19 cellular contexts compared by ENCODE assay signal in the genomic region with DNA sequence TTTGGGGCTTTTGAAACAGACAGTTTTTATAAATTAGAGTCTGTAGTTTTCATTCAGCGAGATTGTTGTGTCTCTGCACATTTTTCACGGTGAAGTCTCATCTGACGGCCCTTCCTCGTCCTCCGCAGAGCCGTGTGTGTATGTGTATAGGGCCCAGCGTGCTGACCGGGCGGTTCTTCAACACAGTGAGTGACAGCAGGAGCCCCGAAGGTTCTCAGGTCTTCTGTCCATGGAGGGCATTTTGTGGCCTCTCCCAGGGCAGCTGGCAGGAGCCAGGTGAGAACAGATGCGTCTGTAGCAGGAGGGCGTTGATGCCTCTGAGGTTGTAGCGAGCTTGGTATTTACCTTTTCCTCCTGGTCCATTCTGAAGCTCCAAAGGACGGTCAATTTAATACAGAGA.
DNase-seq lines count a peak whose midpoint lies in the region; ATAC-seq and TF ChIP-seq lines count a peak whose summit lies in the region.
"Had no signal": no experiment of that assay in that cellular context is flagged by ENCODE, and none has a peak within 500 bp of the region (broad histone marks: within the 10 kb centered on the region; RNA-seq: fewer than 3 reads in every experiment).

No MANE protein-coding gene starts in this region.

- H3K4me3 ChIP-seq in BLaER1 treated with 17β-estradiol and CSF1 and Interleukin-3, amounts not matched to agents 10 nM and 100 nM: no peak overlapping the region
- H3K4me3 ChIP-seq in RWPE2 (ENCODE audit: severe bottlenecking): no peak overlapping the region
- H3K4me3 ChIP-seq: GM23338, Peyer's patch had no signal

- no peak for ATAC-seq in RWPE2 (ENCODE audit: low read depth)
- ATAC-seq in HG03139 (IDR thresholded peaks at IDR 0.05; ENCODE audit: unreplicated experiment): no peak
- ATAC-seq: GM23338, HCT116, Right ventricle myocardium inferior had no signal

- peak overlapping the region in 1 of 11 experiments; percentile 2; a peak in 1 of 22 replicates for H3K9ac ChIP-seq in BLaER1 treated with 17β-estradiol and CSF1 and Interleukin-3, amounts not matched to agents 10 nM and 100 nM

- no peak for TF ChIP-seq CTCF in RWPE2 (IDR thresholded peaks at IDR 0.05; ENCODE audit: poor library complexity, severe bottlenecking)

- H3K36me3 ChIP-seq in BLaER1 treated with 17β-estradiol and CSF1 and Interleukin-3, amounts not matched to agents 10 nM and 100 nM: no peaks in the 10 kb centered on the region
- no peaks in the 10 kb centered on the region for H3K36me3 ChIP-seq in RWPE2 (ENCODE audit: low read depth)
- H3K36me3 ChIP-seq: Peyer's patch had no signal

- no peaks in the 10 kb centered on the region for H3K9me3 ChIP-seq in BLaER1 treated with 17β-estradiol and CSF1 and Interleukin-3, amounts not matched to agents 10 nM and 100 nM (replicated peaks in 1 of 11)
- no peaks in the 10 kb centered on the region for H3K9me3 ChIP-seq in RWPE2 (ENCODE audit: severe bottlenecking)
- H3K9me3 ChIP-seq: Peyer's patch had no signal

- DNase-seq in 8988T: peak; percentile 13
- DNase-seq in RWPE2 (ENCODE audit: low spot score): peak; percentile 49
- DNase-seq in posterior vena cava (ENCODE audit: low spot score): peak; percentile 59
- no peak for DNase-seq in NCI-H187 treated with DMSO at 0.1 percent for 48 hours (lab: John Stamatoyannopoulos, UW)
- no peak for DNase-seq in Kasumi-1 (lab: John Stamatoyannopoulos, UW)
- DNase-seq: COR-L47, GF-D8, KBM-7, NCI-H1436, NCI-H2029 treated with DMSO at 0.1 percent for 48 hours, NCI-H2171 treated with DMSO at 0.1 percent for 48 hours, NCI-H446, NCI-H526 treated with DMSO at 0.1 percent for 48 hours had no signal

- H3K4me1 ChIP-seq in BLaER1 treated with 17β-estradiol and CSF1 and Interleukin-3, amounts not matched to agents 10 nM and 100 nM: peaks cover 6 to 77% (median 65%) of the 10 kb centered on the region in 10 experiments; a peak in 18 of 20 replicates
- H3K4me1 ChIP-seq in RWPE2 (ENCODE audit: insufficient read depth, poor library complexity, severe bottlenecking): no peaks in the 10 kb centered on the region

- intact Hi-C loops in posterior vena cava (cut with DNase I): loop anchor here (5.0 to 10.0 kb wide), 3 partner anchors 155 to 472 kb away; no protein-coding TSS in a partner anchor

- peak overlapping the region in 8 of 11 experiments; percentile 3 to 94 (median 90); a peak in 15 of 22 replicates for H3K4me2 ChIP-seq in BLaER1 treated with 17β-estradiol and CSF1 and Interleukin-3, amounts not matched to agents 10 nM and 100 nM
- H3K4me2 ChIP-seq: GM23338 had no signal

- peaks cover 0 to 27% (median 0%) of the 10 kb centered on the region in 11 experiments; a peak in 6 of 22 replicates for H4K20me1 ChIP-seq in BLaER1 treated with 17β-estradiol and CSF1 and Interleukin-3, amounts not matched to agents 10 nM and 100 nM

- no peak overlapping the region for H3K27ac ChIP-seq in BLaER1 treated with 17β-estradiol and CSF1 and Interleukin-3, amounts not matched to agents 10 nM and 100 nM
- no peak overlapping the region for H3K27ac ChIP-seq in RWPE2 (ENCODE audit: poor library complexity, severe bottlenecking)
- H3K27ac ChIP-seq: Peyer's patch had no signal

- peaks cover 44 to 96% (median 52%) of the 10 kb centered on the region in 11 experiments for H3K27me3 ChIP-seq in BLaER1 treated with 17β-estradiol and CSF1 and Interleukin-3, amounts not matched to agents 10 nM and 100 nM
- peaks cover 22% of the 10 kb centered on the region for H3K27me3 ChIP-seq in RWPE2 (ENCODE audit: insufficient read depth, poor library complexity, severe bottlenecking)

Comparison
In these comparisons a context has a peak if more than half of its experiments do, and no peak if none do; other contexts are left out.
1. DNase-seq: peak in 8988T (single experiment), RWPE2 (single experiment) and posterior vena cava (single experiment); none in NCI-H187 treated with DMSO at 0.1 percent for 48 hours (single experiment) and Kasumi-1 (0 of 2).